Comparison of ENCODE assay signal across 18 cellular contexts in the genomic region with DNA sequence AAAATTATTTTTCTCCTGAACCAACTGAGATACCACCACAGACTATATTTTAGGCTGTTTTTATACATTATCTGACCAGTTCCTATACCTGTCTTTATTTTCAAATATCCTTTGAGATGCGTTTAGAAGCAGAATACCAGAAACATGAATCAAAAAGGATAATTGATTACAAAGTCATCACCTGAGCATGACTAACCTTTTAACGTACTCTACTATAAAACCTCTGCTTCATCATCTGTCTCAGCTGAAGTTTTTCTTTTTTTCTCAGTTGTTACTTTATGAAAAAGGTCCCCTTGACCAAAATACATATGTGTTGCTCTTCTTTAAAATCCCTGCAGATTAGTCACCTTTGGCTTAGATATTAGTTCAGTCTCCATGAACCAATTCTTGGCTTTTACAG.
"Had no signal": no experiment of that assay in that cellular context is flagged by ENCODE, and none has a peak within 500 bp of the region (broad histone marks: within the 10 kb centered on the region; RNA-seq: fewer than 3 reads in every experiment).

No MANE protein-coding gene starts in this region.

- H3K27me3 ChIP-seq: hepatocyte, right atrium auricular region, sigmoid colon, stomach, transverse colon had no signal

- H3K4me3 ChIP-seq: esophagus squamous epithelium, hepatocyte, right atrium auricular region, sigmoid colon, skin epidermis, stomach, thoracic aorta, transverse colon had no signal

- H3K36me3 ChIP-seq: esophagus squamous epithelium, right atrium auricular region, sigmoid colon, stomach, thoracic aorta, transverse colon had no signal

- ATAC-seq: left lobe of liver, natural killer cell had no signal

- H3K4me1 ChIP-seq: right atrium auricular region, sigmoid colon, stomach, transverse colon had no signal

- H3K9me3 ChIP-seq: esophagus squamous epithelium, right atrium auricular region, sigmoid colon, stomach, thoracic aorta, transverse colon had no signal

- H3K27ac ChIP-seq: esophagus squamous epithelium, hepatocyte, right atrium auricular region, sigmoid colon, skin epidermis, stomach, thoracic aorta, transverse colon had no signal

- H3K4me2 ChIP-seq: hepatocyte had no signal

- H2AFZ ChIP-seq: hepatocyte had no signal

- FAIRE-seq: endometrium had no signal

- H3K79me2 ChIP-seq: hepatocyte had no signal

- DNase-seq: effector memory CD4-positive, alpha-beta T cell; esophagus squamous epithelium; foreskin melanocyte; head of caudate nucleus; kidney glomerular epithelial cell; natural killer cell; sigmoid colon; stimulated activated CD4-positive, alpha-beta T cell treated with anti-CD3 and anti-CD28 coated beads, Interleukin-12 subunit alpha, Interleukin-12 subunit beta, amount 100 ng/mL, for 4 hours; stimulated activated naive CD4-positive, alpha-beta T cell; stomach; substantia nigra; transverse colon had no signal
